Comparison of ENCODE assay signal across 21 cellular contexts in the genomic region with DNA sequence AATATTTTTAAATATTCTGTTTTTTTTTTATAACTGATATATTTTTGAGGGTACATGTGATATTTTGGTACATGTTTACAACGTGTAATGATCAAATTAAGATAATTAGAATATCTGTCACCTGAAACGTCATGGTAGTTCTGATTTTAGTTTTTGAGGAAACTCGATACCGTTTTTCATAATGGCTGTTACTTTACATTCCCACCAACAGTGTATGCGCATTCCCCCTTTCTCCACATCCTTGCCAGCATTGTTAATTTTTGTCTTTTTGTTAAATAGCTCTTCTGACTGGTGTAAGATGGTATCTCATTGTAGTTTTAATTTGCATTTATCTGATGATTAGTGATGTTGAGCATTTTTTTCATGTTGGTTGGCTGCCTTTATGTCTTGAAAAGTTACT. TPM values are rescaled to one million over a fixed set of nuclear protein-coding genes. Genes with fewer than 3 reads are reported as not detected.
DNase-seq lines count a peak whose midpoint lies in the region; ATAC-seq and TF ChIP-seq lines count a peak whose summit lies in the region.
"Had no signal": no experiment of that assay in that cellular context is flagged by ENCODE, and none has a peak within 500 bp of the region (broad histone marks: within the 10 kb centered on the region; RNA-seq: fewer than 3 reads in every experiment).

No MANE protein-coding gene starts in this region.

- no peaks in the 10 kb centered on the region for H3K9me3 Mint-ChIP-seq in activated CD4-positive, alpha-beta memory T cell treated with anti-CD3 and anti-CD28 coated beads for 36 hours
- H3K9me3 Mint-ChIP-seq in activated CD4-positive, alpha-beta memory T cell treated with anti-CD3 and anti-CD28 coated beads, Interleukin-2, amount 10 ng/mL, durations not matched to agents 7 days and 5 days = peaks cover 2% of the 10 kb centered on the region
- H3K9me3 Mint-ChIP-seq in activated T-helper 17 cell treated with anti-CD3 and anti-CD28 coated beads, Interleukin-2, amount 50 U/mL, for 72 hours = peaks cover 4% of the 10 kb centered on the region
- H3K9me3 Mint-ChIP-seq in naive thymus-derived CD4-positive, alpha-beta T cell = peaks cover 0 to 4% (median 0%) of the 10 kb centered on the region in 11 donors

- TF ChIP-seq POLR2A in tibial nerve (IDR thresholded peaks at IDR 0.05) = no peak

- H3K27me3 ChIP-seq in naive thymus-derived CD4-positive, alpha-beta T cell (ENCODE audit: control insufficient read depth in 2 of 2, insufficient read depth in 2 of 2, low read length in 2 of 2) = no peaks in the 10 kb centered on the region
- H3K27me3 ChIP-seq in tibial nerve = no peaks in the 10 kb centered on the region
- H3K27me3 ChIP-seq: spleen had no signal

- H3K4me3 ChIP-seq in HEK293 (ENCODE audit: low read depth, low read length) (no peak overlapping the region), tibial nerve (no peak overlapping the region)
- no peak overlapping the region for H3K4me3 ChIP-seq in naive thymus-derived CD4-positive, alpha-beta T cell (ENCODE audit: low read length)
- H3K4me3 ChIP-seq: coronary artery, spleen had no signal

- intact Hi-C loops in activated CD4-positive, alpha-beta memory T cell treated with anti-CD3 and anti-CD28 coated beads for 36 hours (cut with micrococcal nuclease) = no loop called here
- intact Hi-C loops in naive thymus-derived CD4-positive, alpha-beta T cell (cut with micrococcal nuclease) = loop anchor here in 1 of 2 donors (1.0 kb wide), 1 partner anchor 8 kb away; no protein-coding TSS in a partner anchor
- intact Hi-C loops in posterior cingulate gyrus (cut with DNase I) = no loop called here

- CTCF ChIA-PET in activated CD4-positive, alpha-beta memory T cell treated with anti-CD3 and anti-CD28 coated beads for 36 hours (lab: Charles Lee) = interaction anchor here (1.6 kb wide), 1 partner anchor 19 kb away, joined by 4 read pairs; no protein-coding TSS in a partner anchor
- CTCF ChIA-PET in activated CD4-positive, alpha-beta memory T cell treated with anti-CD3 and anti-CD28 coated beads, Interleukin-2, amount 10 ng/mL, durations not matched to agents 7 days and 5 days (lab: Charles Lee) = no interaction called here
- CTCF ChIA-PET in HEK293 (lab: Yijun Ruan, JAX) = interaction anchor here (0.7 to 1.7 kb wide), 2 partner anchors 15 to 1068 kb away, joined by 3 to 7 read pairs; no protein-coding TSS in a partner anchor
- CTCF ChIA-PET in naive thymus-derived CD4-positive, alpha-beta T cell (lab: Charles Lee) = interaction anchor here (0.8 kb wide), 1 partner anchor 264 kb away, joined by 4 read pairs; no protein-coding TSS in a partner anchor

- TF ChIP-seq EP300 in tibial nerve (IDR thresholded peaks at IDR 0.05) = no peak

- no peaks in the 10 kb centered on the region for H3K27me3 Mint-ChIP-seq in activated CD4-positive, alpha-beta memory T cell treated with anti-CD3 and anti-CD28 coated beads for 36 hours
- H3K27me3 Mint-ChIP-seq in activated CD4-positive, alpha-beta memory T cell treated with anti-CD3 and anti-CD28 coated beads, Interleukin-2, amount 10 ng/mL, durations not matched to agents 7 days and 5 days = no peaks in the 10 kb centered on the region
- no peaks in the 10 kb centered on the region for H3K27me3 Mint-ChIP-seq in activated T-helper 17 cell treated with anti-CD3 and anti-CD28 coated beads, Interleukin-2, amount 50 U/mL, for 72 hours
- H3K27me3 Mint-ChIP-seq in naive thymus-derived CD4-positive, alpha-beta T cell = no peaks in the 10 kb centered on the region

- POLR2A ChIA-PET in activated CD4-positive, alpha-beta memory T cell treated with anti-CD3 and anti-CD28 coated beads for 36 hours (lab: Charles Lee) = no interaction called here
- POLR2A ChIA-PET in activated CD4-positive, alpha-beta memory T cell treated with anti-CD3 and anti-CD28 coated beads, Interleukin-2, amount 10 ng/mL, durations not matched to agents 7 days and 5 days (lab: Charles Lee) = no interaction called here
- POLR2A ChIA-PET in HEK293 (lab: Yijun Ruan, JAX) = no interaction called here
- POLR2A ChIA-PET in naive thymus-derived CD4-positive, alpha-beta T cell (lab: Charles Lee) = interaction anchor here (0.7 kb wide), 1 partner anchor 23 kb away, joined by 6 read pairs; no protein-coding TSS in a partner anchor

- H3K27ac ChIP-seq in HEK293 (ENCODE audit: extremely low read depth, low read depth, low read length) = no peak overlapping the region
- no peak overlapping the region for H3K27ac ChIP-seq in naive thymus-derived CD4-positive, alpha-beta T cell (ENCODE audit: low read depth, low read length)
- H3K27ac ChIP-seq in tibial nerve = peak overlapping the region in 1 of 4 donors; percentile 27
- H3K27ac ChIP-seq: coronary artery, spleen had no signal

- peak overlapping the region; percentile 7 for H3K27ac Mint-ChIP-seq in activated CD4-positive, alpha-beta memory T cell treated with anti-CD3 and anti-CD28 coated beads for 36 hours
- no peak overlapping the region for H3K27ac Mint-ChIP-seq in activated CD4-positive, alpha-beta memory T cell treated with anti-CD3 and anti-CD28 coated beads, Interleukin-2, amount 10 ng/mL, durations not matched to agents 7 days and 5 days
- H3K27ac Mint-ChIP-seq in activated T-helper 17 cell treated with anti-CD3 and anti-CD28 coated beads, Interleukin-2, amount 50 U/mL, for 72 hours = peak overlapping the region; percentile 65
- H3K27ac Mint-ChIP-seq in naive thymus-derived CD4-positive, alpha-beta T cell = peak overlapping the region in 1 of 9 donors; percentile 35

- no peaks in the 10 kb centered on the region for H3K36me3 ChIP-seq in HEK293 (ENCODE audit: control insufficient read depth in 2 of 2, insufficient read depth in 1 of 2, low read length in 2 of 2)
- no peaks in the 10 kb centered on the region for H3K36me3 ChIP-seq in naive thymus-derived CD4-positive, alpha-beta T cell (ENCODE audit: control insufficient read depth in 2 of 3, insufficient read depth in 3 of 3, low read length in 3 of 3)
- H3K36me3 ChIP-seq in tibial nerve = no peaks in the 10 kb centered on the region
- H3K36me3 ChIP-seq: spleen had no signal

- H3K9me3 ChIP-seq in HEK293 (ENCODE audit: control insufficient read depth, insufficient read depth, low read depth, low read length) (no peaks in the 10 kb centered on the region), tibial nerve (no peaks in the 10 kb centered on the region)
- H3K9me3 ChIP-seq in naive thymus-derived CD4-positive, alpha-beta T cell (ENCODE audit: control insufficient read depth in 2 of 3, low read length in 3 of 3) = no peaks in the 10 kb centered on the region
- H3K9me3 ChIP-seq: Caco-2, spleen had no signal

- WGBS in tibial nerve, 2 donors = 90 to 95% methylated on average over 5 of the region's 5 CpGs

- TF ChIP-seq CTCF in HEK293 (tag by site-specific recombination; IDR thresholded peaks at IDR 0.05) = no peak
- TF ChIP-seq CTCF in tibial nerve (IDR thresholded peaks at IDR 0.05) = no peak

- peaks cover 68% of the 10 kb centered on the region for H3K4me1 Mint-ChIP-seq in activated CD4-positive, alpha-beta memory T cell treated with anti-CD3 and anti-CD28 coated beads for 36 hours (ENCODE audit: low read depth)
- peaks cover 61% of the 10 kb centered on the region for H3K4me1 Mint-ChIP-seq in activated CD4-positive, alpha-beta memory T cell treated with anti-CD3 and anti-CD28 coated beads, Interleukin-2, amount 10 ng/mL, durations not matched to agents 7 days and 5 days
- peaks cover 53% of the 10 kb centered on the region for H3K4me1 Mint-ChIP-seq in activated T-helper 17 cell treated with anti-CD3 and anti-CD28 coated beads, Interleukin-2, amount 50 U/mL, for 72 hours
- H3K4me1 Mint-ChIP-seq in naive thymus-derived CD4-positive, alpha-beta T cell = peaks cover 55 to 94% (median 75%) of the 10 kb centered on the region in 7 donors

- H3K4me1 ChIP-seq in HEK293 (ENCODE audit: control insufficient read depth, insufficient read depth, low read length) (peaks cover 17% of the 10 kb centered on the region), tibial nerve (peaks cover 0 to 76% (median 27%) of the 10 kb centered on the region in 4 donors)
- H3K4me1 ChIP-seq in naive thymus-derived CD4-positive, alpha-beta T cell (ENCODE audit: control insufficient read depth in 2 of 2, insufficient read depth in 2 of 2, low read length in 2 of 2) = peaks cover 26 to 31% of the 10 kb centered on the region in 2 donors

- ATAC-seq in activated T-helper 17 cell treated with anti-CD3 and anti-CD28 coated beads, Interleukin-2, amount 50 U/mL, for 72 hours (replicated peaks) = no peak
- no peak for ATAC-seq in naive thymus-derived CD4-positive, alpha-beta T cell
- ATAC-seq: left cardiac atrium had no signal

- DNase-seq in activated CD4-positive, alpha-beta memory T cell treated with anti-CD3 and anti-CD28 coated beads for 36 hours = no peak
- DNase-seq in activated CD4-positive, alpha-beta memory T cell treated with anti-CD3 and anti-CD28 coated beads, Interleukin-2, amount 10 ng/mL, durations not matched to agents 7 days and 5 days = no peak
- no peak for DNase-seq in naive thymus-derived CD4-positive, alpha-beta T cell
- DNase-seq in tibial nerve (ENCODE audit: low spot score in 2 of 2) (no peak), posterior cingulate gyrus (no peak), NCI-H526 (lab: John Stamatoyannopoulos, UW) (no peak)
- DNase-seq: activated gamma-delta T cell; amniotic stem cell; Caco-2; DND-41; left cardiac atrium; mesenchymal stem cell; NCI-H1417 treated with DMSO at 0.1 percent for 48 hours; NCI-H524 treated with DMSO at 0.1 percent for 48 hours; RPMI8226; spleen; stimulated activated CD4-positive, alpha-beta T cell treated with anti-CD3 and anti-CD28 coated beads, Interleukin-4, amount 100 ng/mL, for 1 hour; trophoblast cell had no signal

- no peak overlapping the region for H3K4me3 Mint-ChIP-seq in activated CD4-positive, alpha-beta memory T cell treated with anti-CD3 and anti-CD28 coated beads for 36 hours
- H3K4me3 Mint-ChIP-seq in activated CD4-positive, alpha-beta memory T cell treated with anti-CD3 and anti-CD28 coated beads, Interleukin-2, amount 10 ng/mL, durations not matched to agents 7 days and 5 days = no peak overlapping the region
- H3K4me3 Mint-ChIP-seq in activated T-helper 17 cell treated with anti-CD3 and anti-CD28 coated beads, Interleukin-2, amount 50 U/mL, for 72 hours = peak overlapping the region; percentile 69
- peak overlapping the region in 7 of 10 donors; percentile 1 to 52 (median 33) for H3K4me3 Mint-ChIP-seq in naive thymus-derived CD4-positive, alpha-beta T cell

- H3K36me3 Mint-ChIP-seq in activated CD4-positive, alpha-beta memory T cell treated with anti-CD3 and anti-CD28 coated beads for 36 hours = peaks cover 1% of the 10 kb centered on the region
- H3K36me3 Mint-ChIP-seq in activated CD4-positive, alpha-beta memory T cell treated with anti-CD3 and anti-CD28 coated beads, Interleukin-2, amount 10 ng/mL, durations not matched to agents 7 days and 5 days (ENCODE audit: low read depth) = peaks cover 31% of the 10 kb centered on the region
- H3K36me3 Mint-ChIP-seq in activated T-helper 17 cell treated with anti-CD3 and anti-CD28 coated beads, Interleukin-2, amount 50 U/mL, for 72 hours (ENCODE audit: low read depth) = peaks cover 31% of the 10 kb centered on the region
- H3K36me3 Mint-ChIP-seq in naive thymus-derived CD4-positive, alpha-beta T cell = peaks cover 4 to 12% (median 9%) of the 10 kb centered on the region in 5 donors

RNA-seq across cellular contexts. Expression of a gene that starts 8.7 kb away (rescaled TPM):
- total RNA-seq in activated CD4-positive, alpha-beta memory T cell treated with anti-CD3 and anti-CD28 coated beads for 36 hours = 10 to 100 TPM; 45.7 to 47.0 TPM
- 10 to 100 TPM; 60.8 to 62.0 TPM for total RNA-seq in activated CD4-positive, alpha-beta memory T cell treated with anti-CD3 and anti-CD28 coated beads, Interleukin-2, amount 10 ng/mL, durations not matched to agents 7 days and 5 days
- total RNA-seq in activated T-helper 17 cell treated with anti-CD3 and anti-CD28 coated beads, Interleukin-2, amount 50 U/mL, for 72 hours = 10 to 100 TPM; 45.2 to 48.5 TPM
- 10 to 100 TPM; 35.5 to 61.1 (median 52.2) TPM for total RNA-seq in naive thymus-derived CD4-positive, alpha-beta T cell
- 10 to 100 TPM; 36.2 to 39.8 TPM for polyA plus RNA-seq in naive thymus-derived CD4-positive, alpha-beta T cell
- 10 to 100 TPM; 38.9 to 52.4 (median 45.9) TPM for total RNA-seq in tibial nerve

Comparison
In these comparisons a context has a peak if more than half of its experiments do, and no peak if none do; other contexts are left out.
1. H3K4me3 Mint-ChIP-seq: peak in activated T-helper 17 cell treated with anti-CD3 and anti-CD28 coated beads, Interleukin-2, amount 50 U/mL, for 72 hours (single experiment) and naive thymus-derived CD4-positive, alpha-beta T cell (7 of 10); none in activated CD4-positive, alpha-beta memory T cell treated with anti-CD3 and anti-CD28 coated beads for 36 hours (single experiment) and activated CD4-positive, alpha-beta memory T cell treated with anti-CD3 and anti-CD28 coated beads, Interleukin-2, amount 10 ng/mL, durations not matched to agents 7 days and 5 days (single experiment).